Comparison of ENCODE assay signal across 18 cellular contexts in genomic region chr6:26300828-26301227, GRCh38.
"Had no signal": no experiment of that assay in that cellular context is flagged by ENCODE, and none has a peak within 500 bp of the region (broad histone marks: within the 10 kb centered on the region; RNA-seq: fewer than 3 reads in every experiment).

No MANE protein-coding gene starts in this region.

- H3K27ac ChIP-seq: gastrocnemius medialis, lower lobe of right lung, neutrophil, pancreas, right lobe of liver, tibial artery had no signal

- H3K9me3 ChIP-seq: gastrocnemius medialis, lower lobe of right lung, neutrophil, pancreas, right lobe of liver, tibial artery had no signal

- H3K9me3 Mint-ChIP-seq: activated B cell treated with CpG ODN at 0.5 μM for 24 hours; activated CD4-positive, alpha-beta T cell treated with anti-CD3 and anti-CD28 coated beads, Interleukin-2, amount 10 ng/mL, durations not matched to agents 7 days and 5 days; natural killer cell treated with Interleukin-12 subunit alpha and Interleukin-12 subunit beta and Interleukin-15 and Interleukin-18, amount 100 ng/mL, for 72 hours; stimulated activated naive B cell treated with anti-CD40 and anti-IgM and Interleukin-4, amounts not matched to agents 10 μg/mL and 1 μg/mL and 100 μg/mL, for 72 hours had no signal

- H3K36me3 ChIP-seq: gastrocnemius medialis, lower lobe of right lung, neutrophil, pancreas, right lobe of liver, tibial artery had no signal

- H3K27me3 ChIP-seq: gastrocnemius medialis, right lobe of liver had no signal

- H3K36me3 Mint-ChIP-seq: natural killer cell treated with Interleukin-12 subunit alpha and Interleukin-12 subunit beta and Interleukin-15 and Interleukin-18, amount 100 ng/mL, for 72 hours had no signal

- H3K27me3 Mint-ChIP-seq: activated CD4-positive, alpha-beta T cell treated with anti-CD3 and anti-CD28 coated beads, Interleukin-2, amount 10 ng/mL, durations not matched to agents 7 days and 5 days had no signal

- H3K27ac Mint-ChIP-seq: activated B cell treated with CpG ODN at 0.5 μM for 24 hours; activated CD4-positive, alpha-beta T cell treated with anti-CD3 and anti-CD28 coated beads, Interleukin-2, amount 10 ng/mL, durations not matched to agents 7 days and 5 days; natural killer cell treated with Interleukin-12 subunit alpha and Interleukin-12 subunit beta and Interleukin-15 and Interleukin-18, amount 100 ng/mL, for 72 hours; stimulated activated naive B cell treated with anti-CD40 and anti-IgM and Interleukin-4, amounts not matched to agents 10 μg/mL and 1 μg/mL and 100 μg/mL, for 72 hours; T-helper 17 cell had no signal

- DNase-seq: activated B cell treated with CpG ODN at 0.5 μM for 24 hours; activated CD4-positive, alpha-beta T cell treated with anti-CD3 and anti-CD28 coated beads, Interleukin-2, amount 10 ng/mL, durations not matched to agents 7 days and 5 days; activated effector memory CD4-positive, alpha-beta T cell treated with anti-CD3 and anti-CD28 coated beads, Interleukin-2, amount 50 U/mL, for 16 hours; activated T-cell treated with anti-CD3 and anti-CD28 coated beads, Interleukin-2, amount 50 U/mL, for 48 hours; cerebellar nuclear complex; effector CD4-positive, alpha-beta T cell; gastrocnemius medialis; head of caudate nucleus; lower lobe of right lung; pancreas; right lobe of liver; small intestine; stimulated activated naive B cell treated with anti-CD40 and anti-IgM and Interleukin-4, amounts not matched to agents 10 μg/mL and 1 μg/mL and 100 μg/mL, for 72 hours; substantia nigra; T-helper 17 cell; tibial artery had no signal

- H3K4me3 ChIP-seq: gastrocnemius medialis, lower lobe of right lung, pancreas, right lobe of liver, tibial artery had no signal

- H3K4me1 ChIP-seq: lower lobe of right lung, pancreas, right lobe of liver, tibial artery had no signal

- H3K4me3 Mint-ChIP-seq: activated B cell treated with CpG ODN at 0.5 μM for 24 hours; activated CD4-positive, alpha-beta T cell treated with anti-CD3 and anti-CD28 coated beads, Interleukin-2, amount 10 ng/mL, durations not matched to agents 7 days and 5 days; natural killer cell treated with Interleukin-12 subunit alpha and Interleukin-12 subunit beta and Interleukin-15 and Interleukin-18, amount 100 ng/mL, for 72 hours; stimulated activated naive B cell treated with anti-CD40 and anti-IgM and Interleukin-4, amounts not matched to agents 10 μg/mL and 1 μg/mL and 100 μg/mL, for 72 hours; T-helper 17 cell had no signal
